In the genomic region with DNA sequence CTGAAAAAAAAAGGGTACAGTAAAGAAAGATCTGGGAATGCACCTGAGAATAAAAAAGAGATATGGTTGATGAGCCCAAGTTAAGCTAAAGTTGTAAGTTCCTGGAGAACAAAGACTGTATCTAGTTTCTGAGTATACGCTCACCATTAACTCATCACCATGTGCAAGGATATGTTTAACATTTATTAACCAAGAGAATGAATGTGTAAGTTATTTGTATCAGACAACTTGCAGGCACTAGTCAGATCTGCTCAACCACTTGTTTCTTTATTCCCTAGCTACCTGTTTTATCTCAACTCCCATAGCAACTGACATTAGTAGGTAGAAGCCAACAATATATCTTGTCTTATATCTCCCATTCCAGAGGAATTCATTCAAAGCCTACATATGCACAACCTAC, we compare ENCODE assay signal across 13 cellular contexts.
"Had no signal": no experiment of that assay in that cellular context is flagged by ENCODE, and none has a peak within 500 bp of the region (broad histone marks: within the 10 kb centered on the region; RNA-seq: fewer than 3 reads in every experiment).

No MANE protein-coding gene starts in this region.

- H3K4me1 ChIP-seq: esophagus squamous epithelium, heart right ventricle, tibial artery had no signal

- FAIRE-seq: endothelial cell of umbilical vein, TTC549 had no signal

- H3K9me3 ChIP-seq: esophagus squamous epithelium, heart right ventricle, tibial artery had no signal

- ATAC-seq: heart right ventricle had no signal

- H3K27me3 ChIP-seq: cardiac muscle cell, esophagus squamous epithelium, heart right ventricle, tibial artery had no signal

- H3K4me3 ChIP-seq: cardiac muscle cell, esophagus squamous epithelium, heart right ventricle, tibial artery had no signal

- H3K36me3 ChIP-seq: cardiac muscle cell, esophagus squamous epithelium, heart right ventricle, tibial artery had no signal

- DNase-seq: activated CD4-positive, alpha-beta T cell treated with anti-CD3 and anti-CD28 coated beads, Interleukin-2, amount 50 U/mL, for 4 hours; activated naive CD8-positive, alpha-beta T cell treated with anti-CD3 and anti-CD28 coated beads, Interleukin-2, amount 10 ng/mL, durations not matched to agents 7 days and 5 days; amygdala; effector CD8-positive, alpha-beta T cell; esophagus squamous epithelium; heart right ventricle; occipital lobe; stimulated activated CD8-positive, alpha-beta memory T cell treated with anti-CD3 and anti-CD28 coated beads, Interleukin-4, amount 100 ng/mL, for 48 hours; stimulated activated naive CD4-positive, alpha-beta T cell treated with Interleukin-2 at 50 U/mL for 16 hours; tibial artery had no signal
